In the genomic region with DNA sequence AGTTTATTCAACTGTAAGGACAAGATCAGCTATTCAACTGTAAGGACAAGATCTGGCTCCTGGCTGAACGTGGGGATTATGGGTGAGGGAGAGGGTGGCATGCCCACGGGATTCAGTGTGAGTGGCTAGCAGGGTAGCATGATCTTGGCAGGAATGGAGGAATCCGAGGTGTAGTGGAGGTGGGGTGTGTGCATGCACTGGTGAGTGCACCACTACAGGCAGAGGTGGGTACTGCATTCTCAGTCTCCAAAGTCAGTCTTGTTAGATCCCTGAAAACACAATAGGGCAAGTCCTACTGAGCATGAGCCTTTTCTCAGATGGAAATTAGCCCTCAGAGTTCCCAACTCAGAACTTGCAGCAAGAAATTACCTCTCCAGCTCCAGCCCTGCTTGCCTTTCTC, we compare ENCODE assay signal across 8 cellular contexts. TPM values are rescaled to one million over a fixed set of nuclear protein-coding genes. Genes with fewer than 3 reads are reported as not detected.
A peak's percentile ranks its signal among the peaks of the same experiment; 100 is the strongest.
DNase-seq lines count a peak whose midpoint lies in the region; ATAC-seq lines count a peak whose summit lies in the region.

No MANE protein-coding gene starts in this region.

- POLR2A ChIA-PET in activated CD8-positive, alpha-beta T cell treated with anti-CD3 and anti-CD28 coated beads, Interleukin-2, amount 10 ng/mL, durations not matched to agents 7 days and 5 days (lab: Charles Lee) = no interaction called here

- H3K4me1 Mint-ChIP-seq in activated CD8-positive, alpha-beta T cell treated with anti-CD3 and anti-CD28 coated beads, Interleukin-2, amount 10 ng/mL, durations not matched to agents 7 days and 5 days (ENCODE audit: low read depth) = peaks cover 5% of the 10 kb centered on the region

- ATAC-seq in GM19438 (IDR thresholded peaks at IDR 0.05; ENCODE audit: low read depth, unreplicated experiment) = peak; percentile 70
- ATAC-seq in activated CD8-positive, alpha-beta T cell treated with anti-CD3 and anti-CD28 coated beads, Interleukin-2, amount 10 ng/mL, durations not matched to agents 7 days and 5 days = no peak
- ATAC-seq in left colon = peak; percentile 37

- no peaks in the 10 kb centered on the region for H3K36me3 Mint-ChIP-seq in activated CD8-positive, alpha-beta T cell treated with anti-CD3 and anti-CD28 coated beads, Interleukin-2, amount 10 ng/mL, durations not matched to agents 7 days and 5 days (ENCODE audit: low read depth)

- H3K9me3 Mint-ChIP-seq in activated CD8-positive, alpha-beta T cell treated with anti-CD3 and anti-CD28 coated beads, Interleukin-2, amount 10 ng/mL, durations not matched to agents 7 days and 5 days (ENCODE audit: insufficient read depth) = no peaks in the 10 kb centered on the region

- CTCF ChIA-PET in activated CD8-positive, alpha-beta T cell treated with anti-CD3 and anti-CD28 coated beads, Interleukin-2, amount 10 ng/mL, durations not matched to agents 7 days and 5 days (lab: Charles Lee) = interaction anchor here (1.2 to 2.0 kb wide), 4 partner anchors 8 to 22 kb away, joined by 3 to 9 read pairs (median 6); no protein-coding TSS in a partner anchor

- intact Hi-C loops in left colon (cut with DNase I, micrococcal nuclease) = no loop called here

- DNase-seq in CMK (ENCODE audit: low read depth) = peak; percentile 2
- peak; percentile 32 for DNase-seq in HuH-7.5 (ENCODE audit: low spot score)
- DNase-seq in activated CD8-positive, alpha-beta T cell treated with anti-CD3 and anti-CD28 coated beads, Interleukin-2, amount 10 ng/mL, durations not matched to agents 7 days and 5 days = peak; percentile 48
- DNase-seq in left colon = peak in 1 of 2 donors; percentile 21
- no peak for DNase-seq in NCI-H226
- DNase-seq in HPDE6-E6E7 (ENCODE audit: extremely low spot score) = no peak
- DNase-seq in NCI-H510A treated with DMSO at 0.1 percent for 48 hours (lab: John Stamatoyannopoulos, UW) = no peak

- no peak overlapping the region for H3K27ac Mint-ChIP-seq in activated CD8-positive, alpha-beta T cell treated with anti-CD3 and anti-CD28 coated beads, Interleukin-2, amount 10 ng/mL, durations not matched to agents 7 days and 5 days

- H3K4me3 Mint-ChIP-seq in activated CD8-positive, alpha-beta T cell treated with anti-CD3 and anti-CD28 coated beads, Interleukin-2, amount 10 ng/mL, durations not matched to agents 7 days and 5 days = no peak overlapping the region

- H3K27me3 Mint-ChIP-seq in activated CD8-positive, alpha-beta T cell treated with anti-CD3 and anti-CD28 coated beads, Interleukin-2, amount 10 ng/mL, durations not matched to agents 7 days and 5 days (ENCODE audit: low read depth) = peaks cover 49% of the 10 kb centered on the region

RNA-seq across cellular contexts. Expression of a gene that starts 32.2 kb away (rescaled TPM):
- not detected for total RNA-seq in activated CD8-positive, alpha-beta T cell treated with anti-CD3 and anti-CD28 coated beads, Interleukin-2, amount 10 ng/mL, durations not matched to agents 7 days and 5 days
- total RNA-seq in left colon = not detected

RNA-seq across cellular contexts. Expression of a gene that starts 45.7 kb away (rescaled TPM):
- total RNA-seq in activated CD8-positive, alpha-beta T cell treated with anti-CD3 and anti-CD28 coated beads, Interleukin-2, amount 10 ng/mL, durations not matched to agents 7 days and 5 days = not detected
- not detected for total RNA-seq in left colon

Comparison
In these comparisons a context has a peak if more than half of its experiments do, and no peak if none do; other contexts are left out.
1. DNase-seq: peak in CMK (single experiment), HuH-7.5 (single experiment) and activated CD8-positive, alpha-beta T cell treated with anti-CD3 and anti-CD28 coated beads, Interleukin-2, amount 10 ng/mL, durations not matched to agents 7 days and 5 days (single experiment); none in NCI-H226 (single experiment), HPDE6-E6E7 (single experiment) and NCI-H510A treated with DMSO at 0.1 percent for 48 hours (single experiment).